Comparison of ENCODE assay signal across 1 cellular context in the genomic region with DNA sequence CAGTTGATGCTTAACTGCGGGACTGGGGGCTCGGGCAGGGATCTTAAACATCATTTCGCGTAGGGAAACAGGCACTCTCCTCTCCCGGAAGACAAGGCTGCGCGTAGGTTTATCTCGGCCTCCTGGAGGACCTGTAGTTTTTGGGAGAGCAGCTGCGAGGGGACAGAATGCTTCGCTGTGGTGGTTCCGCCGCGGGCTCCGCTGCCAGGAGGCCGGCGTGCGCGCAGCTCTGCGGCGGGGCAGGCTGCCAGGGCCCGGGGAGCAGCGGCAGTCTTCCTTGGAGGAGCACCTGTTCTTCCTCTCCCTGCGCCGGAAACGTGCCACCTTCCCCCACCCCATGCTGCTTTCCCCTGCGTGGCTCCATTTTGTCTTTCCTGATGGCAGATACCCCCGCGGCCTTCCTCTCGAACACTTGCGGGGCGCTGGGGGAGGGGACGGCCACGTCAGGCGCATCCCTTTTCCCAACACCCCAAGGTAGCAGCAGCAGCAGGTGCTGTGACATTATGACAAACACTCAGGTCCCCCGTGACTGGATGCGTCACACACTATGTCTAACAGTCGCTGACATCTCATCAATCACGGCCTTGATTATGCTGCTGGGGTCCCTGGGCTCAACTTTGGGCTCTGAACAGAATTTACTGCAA.
TF ChIP-seq lines count a peak whose summit lies in the region.

No MANE protein-coding gene starts in this region.

TF ChIP-seq in H1, 55 proteins besides CTCF, POLR2A, EP300 and RAD21 (continued from another document):
- TF ChIP-seq, protein P1, sequence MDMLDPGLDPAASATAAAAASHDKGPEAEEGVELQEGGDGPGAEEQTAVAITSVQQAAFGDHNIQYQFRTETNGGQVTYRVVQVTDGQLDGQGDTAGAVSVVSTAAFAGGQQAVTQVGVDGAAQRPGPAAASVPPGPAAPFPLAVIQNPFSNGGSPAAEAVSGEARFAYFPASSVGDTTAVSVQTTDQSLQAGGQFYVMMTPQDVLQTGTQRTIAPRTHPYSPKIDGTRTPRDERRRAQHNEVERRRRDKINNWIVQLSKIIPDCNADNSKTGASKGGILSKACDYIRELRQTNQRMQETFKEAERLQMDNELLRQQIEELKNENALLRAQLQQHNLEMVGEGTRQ (IDR thresholded peaks at IDR 0.05; ENCODE audit: low read length) = no peak
- peak; percentile 82 for TF ChIP-seq KDM4A (IDR thresholded peaks at IDR 0.05; ENCODE audit: low read depth, low read length, severe bottlenecking)
